Comparison of ENCODE assay signal across 3 cellular contexts in the genomic region with DNA sequence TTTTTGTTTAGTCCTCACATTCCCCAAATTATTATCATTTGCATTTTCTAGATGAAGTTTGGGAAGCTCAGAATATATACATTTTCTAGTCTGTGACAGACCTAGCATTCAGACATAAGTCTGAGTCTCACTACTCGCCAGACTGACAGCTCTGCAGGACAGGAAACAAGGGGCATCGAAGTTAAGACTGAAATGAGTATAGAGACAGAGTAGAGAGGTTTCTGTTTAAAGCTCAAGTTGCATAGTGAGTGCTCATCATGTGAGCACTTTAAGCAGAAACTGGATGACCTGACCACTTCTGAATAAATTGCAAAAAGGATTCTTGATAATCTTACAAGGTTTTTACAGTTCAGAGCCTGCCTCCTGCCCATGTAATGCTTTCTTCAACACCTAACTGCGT.
TF ChIP-seq lines count a peak whose summit lies in the region.

No MANE protein-coding gene starts in this region.

TF ChIP-seq in SK-N-SH, 30 proteins besides CTCF, POLR2A, EP300 and RAD21:
- TF ChIP-seq MEF2A (IDR thresholded peaks at IDR 0.05; ENCODE audit: borderline replicate concordance, low read depth) (no peak), POLR2AphosphoS5 (IDR thresholded peaks at IDR 0.05; ENCODE audit: low read depth, low read length) (no peak), SIN3A (IDR thresholded peaks at IDR 0.05; ENCODE audit: borderline replicate concordance, low read depth, low read length) (0 out of 2 replicates have a peak, but pooled peaks have one; percentile 25), NRF1 (IDR thresholded peaks at IDR 0.05; ENCODE audit: low read depth, low read length) (no peak), GABPA (IDR thresholded peaks at IDR 0.05; ENCODE audit: low read depth) (no peak), TCF12 (IDR thresholded peaks at IDR 0.05) (no peak)
- TF ChIP-seq, protein P1, sequence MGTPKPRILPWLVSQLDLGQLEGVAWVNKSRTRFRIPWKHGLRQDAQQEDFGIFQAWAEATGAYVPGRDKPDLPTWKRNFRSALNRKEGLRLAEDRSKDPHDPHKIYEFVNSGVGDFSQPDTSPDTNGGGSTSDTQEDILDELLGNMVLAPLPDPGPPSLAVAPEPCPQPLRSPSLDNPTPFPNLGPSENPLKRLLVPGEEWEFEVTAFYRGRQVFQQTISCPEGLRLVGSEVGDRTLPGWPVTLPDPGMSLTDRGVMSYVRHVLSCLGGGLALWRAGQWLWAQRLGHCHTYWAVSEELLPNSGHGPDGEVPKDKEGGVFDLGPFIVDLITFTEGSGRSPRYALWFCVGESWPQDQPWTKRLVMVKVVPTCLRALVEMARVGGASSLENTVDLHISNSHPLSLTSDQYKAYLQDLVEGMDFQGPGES (IDR thresholded peaks at IDR 0.05; ENCODE audit: low read depth, low read length): no peak

TF ChIP-seq in SK-N-SH treated with all-trans-retinoic acid at 6 μM for 48 hours, 23 proteins besides CTCF, POLR2A, EP300 and RAD21:
- TF ChIP-seq TCF4 (CRISPR knock-in tag; IDR thresholded peaks at IDR 0.05; ENCODE audit: borderline replicate concordance) (no peak), ZNF8 (CRISPR knock-in tag; IDR thresholded peaks at IDR 0.05) (no peak), BACH2 (CRISPR knock-in tag; IDR thresholded peaks at IDR 0.05; ENCODE audit: borderline replicate concordance) (no peak), ZNF70 (CRISPR knock-in tag; IDR thresholded peaks at IDR 0.05) (no peak), GLIS3 (CRISPR knock-in tag; IDR thresholded peaks at IDR 0.05) (no peak), ZNF565 (CRISPR knock-in tag; conservative IDR thresholded peaks at IDR 0.05; ENCODE audit: low read depth) (no peak), ARNTL (CRISPR knock-in tag; IDR thresholded peaks at IDR 0.05; ENCODE audit: borderline replicate concordance, low read depth) (no peak), ESRRG (CRISPR knock-in tag; IDR thresholded peaks at IDR 0.05) (no peak), CSDC2 (CRISPR knock-in tag; IDR thresholded peaks at IDR 0.05) (no peak), RARB (CRISPR knock-in tag; IDR thresholded peaks at IDR 0.05) (no peak), ZFP30 (CRISPR knock-in tag; IDR thresholded peaks at IDR 0.05) (no peak), ISL1 (CRISPR knock-in tag; IDR thresholded peaks at IDR 0.05) (no peak), ZFP3 (CRISPR knock-in tag; IDR thresholded peaks at IDR 0.05) (no peak), SNAI2 (CRISPR knock-in tag; IDR thresholded peaks at IDR 0.05) (no peak), OSR1 (CRISPR knock-in tag; IDR thresholded peaks at IDR 0.05) (no peak)
- TF ChIP-seq, protein P2, sequence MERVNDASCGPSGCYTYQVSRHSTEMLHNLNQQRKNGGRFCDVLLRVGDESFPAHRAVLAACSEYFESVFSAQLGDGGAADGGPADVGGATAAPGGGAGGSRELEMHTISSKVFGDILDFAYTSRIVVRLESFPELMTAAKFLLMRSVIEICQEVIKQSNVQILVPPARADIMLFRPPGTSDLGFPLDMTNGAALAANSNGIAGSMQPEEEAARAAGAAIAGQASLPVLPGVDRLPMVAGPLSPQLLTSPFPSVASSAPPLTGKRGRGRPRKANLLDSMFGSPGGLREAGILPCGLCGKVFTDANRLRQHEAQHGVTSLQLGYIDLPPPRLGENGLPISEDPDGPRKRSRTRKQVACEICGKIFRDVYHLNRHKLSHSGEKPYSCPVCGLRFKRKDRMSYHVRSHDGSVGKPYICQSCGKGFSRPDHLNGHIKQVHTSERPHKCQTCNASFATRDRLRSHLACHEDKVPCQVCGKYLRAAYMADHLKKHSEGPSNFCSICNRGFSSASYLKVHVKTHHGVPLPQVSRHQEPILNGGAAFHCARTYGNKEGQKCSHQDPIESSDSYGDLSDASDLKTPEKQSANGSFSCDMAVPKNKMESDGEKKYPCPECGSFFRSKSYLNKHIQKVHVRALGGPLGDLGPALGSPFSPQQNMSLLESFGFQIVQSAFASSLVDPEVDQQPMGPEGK (CRISPR knock-in tag; IDR thresholded peaks at IDR 0.05; ENCODE audit: borderline replicate concordance): no peak
- TF ChIP-seq, protein P3, sequence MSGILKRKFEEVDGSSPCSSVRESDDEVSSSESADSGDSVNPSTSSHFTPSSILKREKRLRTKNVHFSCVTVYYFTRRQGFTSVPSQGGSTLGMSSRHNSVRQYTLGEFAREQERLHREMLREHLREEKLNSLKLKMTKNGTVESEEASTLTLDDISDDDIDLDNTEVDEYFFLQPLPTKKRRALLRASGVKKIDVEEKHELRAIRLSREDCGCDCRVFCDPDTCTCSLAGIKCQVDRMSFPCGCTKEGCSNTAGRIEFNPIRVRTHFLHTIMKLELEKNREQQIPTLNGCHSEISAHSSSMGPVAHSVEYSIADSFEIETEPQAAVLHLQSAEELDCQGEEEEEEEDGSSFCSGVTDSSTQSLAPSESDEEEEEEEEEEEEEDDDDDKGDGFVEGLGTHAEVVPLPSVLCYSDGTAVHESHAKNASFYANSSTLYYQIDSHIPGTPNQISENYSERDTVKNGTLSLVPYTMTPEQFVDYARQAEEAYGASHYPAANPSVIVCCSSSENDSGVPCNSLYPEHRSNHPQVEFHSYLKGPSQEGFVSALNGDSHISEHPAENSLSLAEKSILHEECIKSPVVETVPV (CRISPR knock-in tag; IDR thresholded peaks at IDR 0.05): no peak
- TF ChIP-seq, protein P4, sequence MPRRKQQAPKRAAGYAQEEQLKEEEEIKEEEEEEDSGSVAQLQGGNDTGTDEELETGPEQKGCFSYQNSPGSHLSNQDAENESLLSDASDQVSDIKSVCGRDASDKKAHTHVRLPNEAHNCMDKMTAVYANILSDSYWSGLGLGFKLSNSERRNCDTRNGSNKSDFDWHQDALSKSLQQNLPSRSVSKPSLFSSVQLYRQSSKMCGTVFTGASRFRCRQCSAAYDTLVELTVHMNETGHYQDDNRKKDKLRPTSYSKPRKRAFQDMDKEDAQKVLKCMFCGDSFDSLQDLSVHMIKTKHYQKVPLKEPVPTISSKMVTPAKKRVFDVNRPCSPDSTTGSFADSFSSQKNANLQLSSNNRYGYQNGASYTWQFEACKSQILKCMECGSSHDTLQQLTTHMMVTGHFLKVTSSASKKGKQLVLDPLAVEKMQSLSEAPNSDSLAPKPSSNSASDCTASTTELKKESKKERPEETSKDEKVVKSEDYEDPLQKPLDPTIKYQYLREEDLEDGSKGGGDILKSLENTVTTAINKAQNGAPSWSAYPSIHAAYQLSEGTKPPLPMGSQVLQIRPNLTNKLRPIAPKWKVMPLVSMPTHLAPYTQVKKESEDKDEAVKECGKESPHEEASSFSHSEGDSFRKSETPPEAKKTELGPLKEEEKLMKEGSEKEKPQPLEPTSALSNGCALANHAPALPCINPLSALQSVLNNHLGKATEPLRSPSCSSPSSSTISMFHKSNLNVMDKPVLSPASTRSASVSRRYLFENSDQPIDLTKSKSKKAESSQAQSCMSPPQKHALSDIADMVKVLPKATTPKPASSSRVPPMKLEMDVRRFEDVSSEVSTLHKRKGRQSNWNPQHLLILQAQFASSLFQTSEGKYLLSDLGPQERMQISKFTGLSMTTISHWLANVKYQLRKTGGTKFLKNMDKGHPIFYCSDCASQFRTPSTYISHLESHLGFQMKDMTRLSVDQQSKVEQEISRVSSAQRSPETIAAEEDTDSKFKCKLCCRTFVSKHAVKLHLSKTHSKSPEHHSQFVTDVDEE (CRISPR knock-in tag; IDR thresholded peaks at IDR 0.05): no peak
- TF ChIP-seq, protein P5, sequence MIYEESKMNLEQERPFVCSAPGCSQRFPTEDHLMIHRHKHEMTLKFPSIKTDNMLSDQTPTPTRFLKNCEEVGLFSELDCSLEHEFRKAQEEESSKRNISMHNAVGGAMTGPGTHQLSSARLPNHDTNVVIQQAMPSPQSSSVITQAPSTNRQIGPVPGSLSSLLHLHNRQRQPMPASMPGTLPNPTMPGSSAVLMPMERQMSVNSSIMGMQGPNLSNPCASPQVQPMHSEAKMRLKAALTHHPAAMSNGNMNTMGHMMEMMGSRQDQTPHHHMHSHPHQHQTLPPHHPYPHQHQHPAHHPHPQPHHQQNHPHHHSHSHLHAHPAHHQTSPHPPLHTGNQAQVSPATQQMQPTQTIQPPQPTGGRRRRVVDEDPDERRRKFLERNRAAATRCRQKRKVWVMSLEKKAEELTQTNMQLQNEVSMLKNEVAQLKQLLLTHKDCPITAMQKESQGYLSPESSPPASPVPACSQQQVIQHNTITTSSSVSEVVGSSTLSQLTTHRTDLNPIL (CRISPR knock-in tag; IDR thresholded peaks at IDR 0.05; ENCODE audit: low read depth): no peak

TF ChIP-seq in H1, 55 proteins besides CTCF, POLR2A, EP300 and RAD21:
- TF ChIP-seq SRF (IDR thresholded peaks at IDR 0.05; ENCODE audit: low read depth, low read length): no peak
- no peak for TF ChIP-seq POLR2AphosphoS5 (IDR thresholded peaks at IDR 0.05; ENCODE audit: low read depth, low read length)
- no peak for TF ChIP-seq TAF1 (IDR thresholded peaks at IDR 0.05; ENCODE audit: low read depth, low read length)
- no peak for TF ChIP-seq SP1 (IDR thresholded peaks at IDR 0.05; ENCODE audit: low read depth, low read length)
- no peak for TF ChIP-seq MAFK (IDR thresholded peaks at IDR 0.05; ENCODE audit: low read depth, low read length)
- TF ChIP-seq PHF8 (conservative IDR thresholded peaks at IDR 0.05; ENCODE audit: low read depth, low read length): no peak
- no peak for TF ChIP-seq CHD2 (IDR thresholded peaks at IDR 0.05; ENCODE audit: low read length)
- no peak for TF ChIP-seq JUN (IDR thresholded peaks at IDR 0.05; ENCODE audit: low read depth, low read length)
- TF ChIP-seq NRF1 (IDR thresholded peaks at IDR 0.05; ENCODE audit: low read depth, low read length): no peak
- TF ChIP-seq ASH2L (IDR thresholded peaks at IDR 0.05; ENCODE audit: low read length): no peak
- no peak for TF ChIP-seq GABPA (IDR thresholded peaks at IDR 0.05; ENCODE audit: borderline replicate concordance, insufficient read depth, low read length)
- TF ChIP-seq NANOG (IDR thresholded peaks at IDR 0.05; ENCODE audit: insufficient read depth, low read depth, low read length, poor library complexity, severe bottlenecking): no peak
- TF ChIP-seq, protein P6, sequence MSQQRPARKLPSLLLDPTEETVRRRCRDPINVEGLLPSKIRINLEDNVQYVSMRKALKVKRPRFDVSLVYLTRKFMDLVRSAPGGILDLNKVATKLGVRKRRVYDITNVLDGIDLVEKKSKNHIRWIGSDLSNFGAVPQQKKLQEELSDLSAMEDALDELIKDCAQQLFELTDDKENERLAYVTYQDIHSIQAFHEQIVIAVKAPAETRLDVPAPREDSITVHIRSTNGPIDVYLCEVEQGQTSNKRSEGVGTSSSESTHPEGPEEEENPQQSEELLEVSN (IDR thresholded peaks at IDR 0.05): no peak
- TF ChIP-seq HDAC2 (IDR thresholded peaks at IDR 0.05; ENCODE audit: borderline replicate concordance in 1 of 2, low read depth in 2 of 2, low read length in 2 of 2): no peak
- no peak for TF ChIP-seq YY1 (IDR thresholded peaks at IDR 0.05; ENCODE audit: low read depth, low read length)
